Comparison of ENCODE assay signal across 14 cellular contexts in genomic region chr20:4661191-4661590, GRCh38. TPM values are rescaled to one million over a fixed set of nuclear protein-coding genes. Genes with fewer than 3 reads are reported as not detected.
DNase-seq lines count a peak whose midpoint lies in the region; ATAC-seq, FAIRE-seq and TF ChIP-seq lines count a peak whose summit lies in the region.
"Had no signal": no experiment of that assay in that cellular context is flagged by ENCODE, and none has a peak within 500 bp of the region (broad histone marks: within the 10 kb centered on the region; RNA-seq: fewer than 3 reads in every experiment).

No MANE protein-coding gene starts in this region.

- no peaks in the 10 kb centered on the region for H4K20me1 ChIP-seq in HepG2 (ENCODE audit: insufficient read depth, low read length)

- 68% methylated on average over 15 of the region's 15 CpGs for WGBS in HepG2 (ENCODE audit: low lambda C conversion rate)
- 68% methylated on average over 14 of the region's 15 CpGs for WGBS in right lobe of liver (ENCODE audit: insufficient coverage, low coverage, low lambda C conversion rate, missing lambda C conversion rate)
- WGBS in gastroesophageal sphincter (ENCODE audit: low coverage in 1 of 2), 2 donors: 62 to 87% methylated on average over 5 to 12 of the region's 15 CpGs

- H3K4me2 ChIP-seq in HepG2 (ENCODE audit: low read depth, low read length): no peak overlapping the region
- H3K4me2 ChIP-seq: neural progenitor cell, smooth muscle cell had no signal

- H3K4me3 ChIP-seq in HepG2 (replicated peaks in 1 of 3; ENCODE audit: insufficient read depth in 1 of 3, low read depth in 2 of 3, low read length in 3 of 3): no peak overlapping the region
- H3K4me3 ChIP-seq in right lobe of liver: no peak overlapping the region
- H3K4me3 ChIP-seq in gastroesophageal sphincter: no peak overlapping the region
- H3K4me3 ChIP-seq: neural progenitor cell, smooth muscle cell, vagina had no signal

- no peaks in the 10 kb centered on the region for H3K27me3 Mint-ChIP-seq in activated B cell treated with CpG ODN at 0.5 μM for 24 hours
- H3K27me3 Mint-ChIP-seq in central memory CD8-positive, alpha-beta T cell: peaks cover 16% of the 10 kb centered on the region
- peaks cover 14% of the 10 kb centered on the region for H3K27me3 Mint-ChIP-seq in stimulated activated naive CD8-positive, alpha-beta T cell treated with anti-CD3 and anti-CD28 coated beads, Interleukin-15, amount 100 ng/mL, for 72 hours

- TF ChIP-seq EP300 in HepG2 (IDR thresholded peaks at IDR 0.05; ENCODE audit: low read depth in 2 of 2, low read length in 2 of 2): no peak
- no peak for TF ChIP-seq EP300 in HepG2 (CRISPR knock-in tag; IDR thresholded peaks at IDR 0.05; ENCODE audit: borderline replicate concordance)
- TF ChIP-seq EP300 in gastroesophageal sphincter (IDR thresholded peaks at IDR 0.05): no peak

- no peak overlapping the region for H3K27ac Mint-ChIP-seq in activated B cell treated with CpG ODN at 0.5 μM for 24 hours
- H3K27ac Mint-ChIP-seq in central memory CD8-positive, alpha-beta T cell (ENCODE audit: low read depth): peak overlapping the region; percentile 57
- peak overlapping the region; percentile 70 to 95 for H3K27ac Mint-ChIP-seq in stimulated activated naive CD8-positive, alpha-beta T cell treated with anti-CD3 and anti-CD28 coated beads, Interleukin-15, amount 100 ng/mL, for 72 hours
- H3K27ac Mint-ChIP-seq: neural progenitor cell had no signal

- no peak for FAIRE-seq in HepG2 (lab: Jason Lieb, UNC)

- ATAC-seq in HepG2 (no peak), right lobe of liver (no peak), activated B cell treated with CpG ODN at 0.5 μM for 24 hours (ENCODE audit: low read depth) (peak; percentile 58), gastroesophageal sphincter (no peak), GM21526 (IDR thresholded peaks at IDR 0.05; ENCODE audit: low FRiP score, unreplicated experiment) (no peak)
- ATAC-seq in central memory CD8-positive, alpha-beta T cell (replicated peaks; ENCODE audit: extremely low read depth, poor library complexity, severe bottlenecking): peak; percentile 25
- peak; percentile 79 for ATAC-seq in stimulated activated naive CD8-positive, alpha-beta T cell treated with anti-CD3 and anti-CD28 coated beads, Interleukin-15, amount 100 ng/mL, for 72 hours
- ATAC-seq: left cardiac atrium had no signal

- H3K4me1 ChIP-seq in HepG2 (ENCODE audit: insufficient read depth, low read length) (no peaks in the 10 kb centered on the region), right lobe of liver (no peaks in the 10 kb centered on the region), gastroesophageal sphincter (no peaks in the 10 kb centered on the region)
- H3K4me1 ChIP-seq: neural progenitor cell had no signal

- no peaks in the 10 kb centered on the region for H3K79me2 ChIP-seq in HepG2 (ENCODE audit: insufficient read depth, low read length)

- no peak for TF ChIP-seq RAD21 in HepG2 (CRISPR knock-in tag; IDR thresholded peaks at IDR 0.05)

- no peaks in the 10 kb centered on the region for H3K36me3 Mint-ChIP-seq in activated B cell treated with CpG ODN at 0.5 μM for 24 hours (ENCODE audit: low read depth)
- peaks cover 3% of the 10 kb centered on the region for H3K36me3 Mint-ChIP-seq in central memory CD8-positive, alpha-beta T cell (ENCODE audit: insufficient read depth)
- H3K36me3 Mint-ChIP-seq: neural progenitor cell had no signal

- intact Hi-C loops in HepG2 (cut with micrococcal nuclease; ENCODE audit: unreplicated experiment): no loop called here
- intact Hi-C loops in right lobe of liver (cut with DNase I): no loop called here
- intact Hi-C loops in activated B cell treated with CpG ODN at 0.5 μM for 24 hours (cut with micrococcal nuclease): no loop called here

- BruUV-seq in HepG2 (replicated peaks; lab: Mats Ljungman, UMichigan): no TSS peak

- no peak overlapping the region for H3K9ac ChIP-seq in HepG2 (ENCODE audit: insufficient read depth, low read depth, low read length)
- H3K9ac ChIP-seq: neural progenitor cell had no signal

- TF ChIP-seq CTCF in HepG2 (CRISPR knock-in tag; IDR thresholded peaks at IDR 0.05) (no peak), right lobe of liver (IDR thresholded peaks at IDR 0.05) (no peak), activated B cell treated with CpG ODN at 0.5 μM for 24 hours (IDR thresholded peaks at IDR 0.05) (no peak), gastroesophageal sphincter (IDR thresholded peaks at IDR 0.05) (no peak)

- H3K4me1 Mint-ChIP-seq in activated B cell treated with CpG ODN at 0.5 μM for 24 hours: peaks cover 22% of the 10 kb centered on the region
- peaks cover 22% of the 10 kb centered on the region for H3K4me1 Mint-ChIP-seq in central memory CD8-positive, alpha-beta T cell
- peaks cover 34% of the 10 kb centered on the region for H3K4me1 Mint-ChIP-seq in stimulated activated naive CD8-positive, alpha-beta T cell treated with anti-CD3 and anti-CD28 coated beads, Interleukin-15, amount 100 ng/mL, for 72 hours

- H3K4me3 Mint-ChIP-seq in activated B cell treated with CpG ODN at 0.5 μM for 24 hours: peak overlapping the region; percentile 25
- H3K4me3 Mint-ChIP-seq in central memory CD8-positive, alpha-beta T cell: no peak overlapping the region
- peak overlapping the region; percentile 54 to 59 for H3K4me3 Mint-ChIP-seq in stimulated activated naive CD8-positive, alpha-beta T cell treated with anti-CD3 and anti-CD28 coated beads, Interleukin-15, amount 100 ng/mL, for 72 hours
- H3K4me3 Mint-ChIP-seq: neural progenitor cell had no signal

- H3K27me3 ChIP-seq in HepG2 (ENCODE audit: control insufficient read depth in 1 of 2, insufficient read depth in 2 of 2, low read length in 2 of 2): no peaks in the 10 kb centered on the region
- no peaks in the 10 kb centered on the region for H3K27me3 ChIP-seq in right lobe of liver
- H3K27me3 ChIP-seq in gastroesophageal sphincter: no peaks in the 10 kb centered on the region
- H3K27me3 ChIP-seq: neural progenitor cell, vagina had no signal

- no peak for TF ChIP-seq POLR2A in HepG2 (IDR thresholded peaks at IDR 0.05; ENCODE audit: insufficient read depth in 1 of 2, low read depth in 2 of 2, low read length in 2 of 2)
- no peak for TF ChIP-seq POLR2A in right lobe of liver (IDR thresholded peaks at IDR 0.05)
- TF ChIP-seq POLR2A in gastroesophageal sphincter (IDR thresholded peaks at IDR 0.05): no peak

- H3K9me3 ChIP-seq in HepG2 (ENCODE audit: low read length) (no peaks in the 10 kb centered on the region), right lobe of liver (no peaks in the 10 kb centered on the region), gastroesophageal sphincter (no peaks in the 10 kb centered on the region)
- H3K9me3 ChIP-seq: vagina had no signal

- H3K9me3 Mint-ChIP-seq in activated B cell treated with CpG ODN at 0.5 μM for 24 hours: no peaks in the 10 kb centered on the region
- no peaks in the 10 kb centered on the region for H3K9me3 Mint-ChIP-seq in central memory CD8-positive, alpha-beta T cell
- H3K9me3 Mint-ChIP-seq in stimulated activated naive CD8-positive, alpha-beta T cell treated with anti-CD3 and anti-CD28 coated beads, Interleukin-15, amount 100 ng/mL, for 72 hours: peaks cover 0 to 5% of the 10 kb centered on the region in 2 donors

- H2AFZ ChIP-seq in HepG2 (ENCODE audit: low read length): no peak overlapping the region
- H2AFZ ChIP-seq: neural progenitor cell had no signal

- H3K27ac ChIP-seq in HepG2 (ENCODE audit: extremely low read length, insufficient read depth, low read length): no peak overlapping the region
- no peak overlapping the region for H3K27ac ChIP-seq in right lobe of liver
- no peak overlapping the region for H3K27ac ChIP-seq in gastroesophageal sphincter
- H3K27ac ChIP-seq: neural progenitor cell, vagina had no signal

- CTCF ChIA-PET in HepG2 (lab: Yijun Ruan, JAX; ENCODE audit: low intra/inter-chr PET ratio, low total read pairs) (no interaction called here), activated B cell treated with CpG ODN at 0.5 μM for 24 hours (lab: Charles Lee) (no interaction called here)

- POLR2A ChIA-PET in HepG2 (lab: Yijun Ruan, JAX) (no interaction called here), activated B cell treated with CpG ODN at 0.5 μM for 24 hours (lab: Charles Lee) (no interaction called here)

- DNase-seq in HepG2 (ENCODE audit: low spot score): no peak
- no peak for DNase-seq in right lobe of liver
- no peak for DNase-seq in activated B cell treated with CpG ODN at 0.5 μM for 24 hours
- DNase-seq in central memory CD8-positive, alpha-beta T cell (ENCODE audit: low spot score in 2 of 2): peak in 1 of 2 donors; percentile 13
- peak; percentile 29 to 58 for DNase-seq in stimulated activated naive CD8-positive, alpha-beta T cell treated with anti-CD3 and anti-CD28 coated beads, Interleukin-15, amount 100 ng/mL, for 72 hours
- no peak for DNase-seq in anterior cingulate cortex (lab: John Stamatoyannopoulos, UW)
- DNase-seq: left cardiac atrium, NCI-H1105, NCI-H510A had no signal

- in situ Hi-C loops in HepG2 (cut with HindIII; ENCODE audit: extremely low pct_ligation_motif_present, low pct_unique_long_range_greater_than_20kb): no loop called here

- H3K36me3 ChIP-seq in HepG2 (replicated peaks in 1 of 2; ENCODE audit: control insufficient read depth in 1 of 2, insufficient read depth in 2 of 2, low read length in 2 of 2) (no peaks in the 10 kb centered on the region), right lobe of liver (no peaks in the 10 kb centered on the region), gastroesophageal sphincter (no peaks in the 10 kb centered on the region)
- H3K36me3 ChIP-seq: neural progenitor cell, vagina had no signal

RNA-seq across cellular contexts. Expression of gene PRNP, which starts 25.1 kb away (rescaled TPM):
- 49.5 and 90.2 TPM in 2 replicates for total RNA-seq in HepG2 (2016; rRNA removed; fragmentation: Illumina TruSeq; extraction: Trizol)
- total RNA-seq in HepG2 (2016; cell fraction: cytosol; rRNA removed; fragmentation: Illumina TruSeq; extraction: Trizol; ENCODE audit: low read depth): 13.4 and 13.5 TPM in 2 replicates
- 46.2 and 90.7 TPM in 2 replicates for total RNA-seq in HepG2 (2016; cell fraction: insoluble cytoplasmic fraction; rRNA removed; fragmentation: Illumina TruSeq; extraction: Trizol)
- total RNA-seq in HepG2 (2016; cell fraction: membrane; rRNA removed; fragmentation: Illumina TruSeq; extraction: Trizol): 34.2 and 39.7 TPM in 2 replicates
- 74.6 and 91.1 TPM in 2 replicates for total RNA-seq in HepG2 (2016; cell fraction: nucleus; rRNA removed; fragmentation: Illumina TruSeq; extraction: Trizol)
- polyA plus RNA-seq in HepG2 (2011; rRNA removed): 176 and 203 TPM in 2 replicates
- polyA plus RNA-seq in HepG2 (2011; cell fraction: cytosol; rRNA removed): 188 and 194 TPM in 2 replicates
- polyA plus RNA-seq in HepG2 (2011; cell fraction: nucleus; rRNA removed): 48.0 and 50.3 TPM in 2 replicates
- 103 and 105 TPM in 2 replicates for polyA plus RNA-seq in HepG2 (2012)
- 10.8 and 11.8 TPM in 2 replicates for polyA plus RNA-seq in HepG2 (2016; cell fraction: cytosol; fragmentation: Illumina TruSeq; extraction: Trizol; ENCODE audit: low read depth)
- polyA plus RNA-seq in HepG2 (2016; cell fraction: insoluble cytoplasmic fraction; fragmentation: Illumina TruSeq; extraction: Trizol; ENCODE audit: low read depth): 56.4 and 59.5 TPM in 2 replicates
- 24.0 and 24.5 TPM in 2 replicates for polyA plus RNA-seq in HepG2 (2016; cell fraction: membrane; fragmentation: Illumina TruSeq; extraction: Trizol; ENCODE audit: low read depth)
- 131 and 138 TPM in 2 replicates for polyA plus RNA-seq in HepG2 (2016; cell fraction: nucleus; fragmentation: Illumina TruSeq; extraction: Trizol; ENCODE audit: insufficient read depth, low read depth)
- polyA minus RNA-seq in HepG2 (2011; rRNA and poly(A)+ RNA removed; ENCODE audit: low replicate concordance): 95.4 and 192 TPM in 2 replicates
- 126 and 147 TPM in 2 replicates for polyA minus RNA-seq in HepG2 (2011; cell fraction: cytosol; rRNA and poly(A)+ RNA removed)
- 25.6 and 36.6 TPM in 2 replicates for polyA minus RNA-seq in HepG2 (2011; cell fraction: nucleus; rRNA and poly(A)+ RNA removed)
- 10 to 100 TPM; 20.8 to 59.9 (median 41.7) TPM for total RNA-seq in right lobe of liver
- 34.2 and 35.9 TPM in 2 replicates for total RNA-seq in activated B cell treated with CpG ODN at 0.5 μM for 24 hours
- 100 to 1,000 TPM; 209 to 253 (median 211) TPM for total RNA-seq in gastroesophageal sphincter

Comparison
In these comparisons a context has a peak if more than half of its experiments do, and no peak if none do; other contexts are left out.
1. ATAC-seq: peak in activated B cell treated with CpG ODN at 0.5 μM for 24 hours (single experiment), central memory CD8-positive, alpha-beta T cell (single experiment) and stimulated activated naive CD8-positive, alpha-beta T cell treated with anti-CD3 and anti-CD28 coated beads, Interleukin-15, amount 100 ng/mL, for 72 hours (single experiment); none in HepG2 (single experiment), right lobe of liver (0 of 4), gastroesophageal sphincter (single experiment) and GM21526 (single experiment).
2. DNase-seq: peak in stimulated activated naive CD8-positive, alpha-beta T cell treated with anti-CD3 and anti-CD28 coated beads, Interleukin-15, amount 100 ng/mL, for 72 hours (2 of 2); none in HepG2 (single experiment), right lobe of liver (0 of 3), activated B cell treated with CpG ODN at 0.5 μM for 24 hours (single experiment) and anterior cingulate cortex (0 of 58).